ENCODE assay signal across 8 cellular contexts in genomic region chr12:4648499-4649357, GRCh38. TPM values are rescaled to one million over a fixed set of nuclear protein-coding genes. Genes with fewer than 3 reads are reported as not detected.
DNase-seq lines count a peak whose midpoint lies in the region; ATAC-seq and TF ChIP-seq lines count a peak whose summit lies in the region.

TSS of gene AKAP3 (minus strand) at chr12:4649051. CDS start at chr12:4638196, 10,855 bp downstream.
TSS of gene NDUFA9 (plus strand) at chr12:4649114. CDS start at chr12:4649127, 13 bp downstream.

- H3K27ac ChIP-seq in coronary artery = peak within 1 kb of the TSS; percentile 73 to 79

- ATAC-seq in GM19023 (IDR thresholded peaks at IDR 0.05; ENCODE audit: unreplicated experiment) = peak; percentile 80
- peak; percentile 88 for ATAC-seq in HG03354 (IDR thresholded peaks at IDR 0.05; ENCODE audit: poor library complexity, severe bottlenecking, unreplicated experiment)
- peak; percentile 97 for ATAC-seq in left colon

- H3K4me3 ChIP-seq in coronary artery = peak within 1 kb of the TSS; percentile 88

- DNase-seq in AG09319 (ENCODE audit: extremely low read depth, low read depth) (peak; percentile 56), NCI-H460 (ENCODE audit: extremely low read depth, low read depth) (peak; percentile 68), coronary artery (ENCODE audit: low spot score) (peak; percentile 81), left colon (peak; percentile 83 to 84)
- peak; percentile 85 for DNase-seq in activated CD4-positive, alpha-beta T cell treated with anti-CD3 and anti-CD28 coated beads for 48 hours
- peak; percentile 65 for DNase-seq in stimulated activated CD4-positive, alpha-beta T cell treated with anti-CD3 and anti-CD28 coated beads, Interleukin-1b, Interleukin-23, amount 100 ng/mL, for 4 hours (ENCODE audit: low read depth in 2 of 2)

- TF ChIP-seq CTCF in AG09319 (IDR thresholded peaks at IDR 0.05; ENCODE audit: low read depth, low read length) (no peak), coronary artery (IDR thresholded peaks at IDR 0.05) (no peak)

- intact Hi-C loops in left colon (cut with DNase I, micrococcal nuclease) = no loop called here

RNA-seq across cellular contexts. Expression of gene AKAP3, which starts in this region (rescaled TPM):
- total RNA-seq in NCI-H460 (2014; rRNA removed; shearing (Covaris generic)) = 0.72 and 1.4 TPM in 2 replicates
- polyA plus RNA-seq in NCI-H460 (2014; cell fraction: nucleus; rRNA removed) = not detected in 2 replicates
- total RNA-seq in left colon = 1 to 10 TPM; 1.6 to 3.4 TPM

RNA-seq across cellular contexts. Expression of gene NDUFA9, which starts in this region (rescaled TPM):
- total RNA-seq in NCI-H460 (2014; rRNA removed; shearing (Covaris generic)) = 129 and 136 TPM in 2 replicates
- polyA plus RNA-seq in NCI-H460 (2014; cell fraction: nucleus; rRNA removed) = 50.2 and 54.1 TPM in 2 replicates
- 100 to 1,000 TPM; 158 to 242 TPM for total RNA-seq in left colon

Comparison
In these comparisons a context has a peak if more than half of its experiments do, and no peak if none do; other contexts are left out.
1. Peak in every context shown above with its lines: DNase-seq, ATAC-seq, H3K4me3 ChIP-seq and H3K27ac ChIP-seq.